ENCODE assay signal across 9 cellular contexts in genomic region chr20:46458891-46459750, GRCh38. TPM values are rescaled to one million over a fixed set of nuclear protein-coding genes. Genes with fewer than 3 reads are reported as not detected.
DNase-seq lines count a peak whose midpoint lies in the region; ATAC-seq and TF ChIP-seq lines count a peak whose summit lies in the region.
"Had no signal": no experiment of that assay in that cellular context is flagged by ENCODE, and none has a peak within 500 bp of the region (broad histone marks: within the 10 kb centered on the region; RNA-seq: fewer than 3 reads in every experiment).

No MANE protein-coding gene starts in this region.

- H3K27me3 ChIP-seq in NT2/D1 (ENCODE audit: insufficient read depth, insufficient read length) (no peaks in the 10 kb centered on the region), left ventricle myocardium inferior (ENCODE audit: low read depth) (peaks cover 52% of the 10 kb centered on the region)

- no peaks in the 10 kb centered on the region for H3K27me3 Mint-ChIP-seq in progenitor cell of endocrine pancreas

- peak overlapping the region; percentile 83 for H3K4me3 Mint-ChIP-seq in progenitor cell of endocrine pancreas (ENCODE audit: low read depth)

- peaks cover 4% of the 10 kb centered on the region for H3K4me1 Mint-ChIP-seq in progenitor cell of endocrine pancreas (ENCODE audit: low read depth)

- intact Hi-C loops in left ventricle myocardium inferior (cut with micrococcal nuclease) = no loop called here

- H3K4me3 ChIP-seq in NT2/D1 (ENCODE audit: insufficient read length, low read depth) = peak overlapping the region; percentile 38
- H3K4me3 ChIP-seq in left ventricle myocardium inferior = peak overlapping the region; percentile 48

- ATAC-seq in HG02642 (IDR thresholded peaks at IDR 0.05; ENCODE audit: poor library complexity, unreplicated experiment) (no peak), HG03108 (IDR thresholded peaks at IDR 0.05; ENCODE audit: unreplicated experiment) (no peak)

- no peak overlapping the region for H3K27ac ChIP-seq in left ventricle myocardium inferior (replicated peaks)

- H3K9me3 Mint-ChIP-seq in progenitor cell of endocrine pancreas (ENCODE audit: low read depth) = peaks cover 22% of the 10 kb centered on the region

- peaks cover 27% of the 10 kb centered on the region for H3K36me3 Mint-ChIP-seq in progenitor cell of endocrine pancreas (ENCODE audit: insufficient read depth)

- peaks cover 16% of the 10 kb centered on the region for H3K36me3 ChIP-seq in NT2/D1 (ENCODE audit: insufficient read depth, insufficient read length, low read length)
- H3K36me3 ChIP-seq in left ventricle myocardium inferior = no peaks in the 10 kb centered on the region

- H3K9me3 ChIP-seq in NT2/D1 (ENCODE audit: insufficient read depth, low read length) (peaks cover 45% of the 10 kb centered on the region), left ventricle myocardium inferior (replicated peaks) (peaks cover 22% of the 10 kb centered on the region)

- TF ChIP-seq CTCF in left ventricle myocardium inferior (IDR thresholded peaks at IDR 0.05; ENCODE audit: borderline replicate concordance) (no peak), progenitor cell of endocrine pancreas (IDR thresholded peaks at IDR 0.05; ENCODE audit: unreplicated experiment) (no peak)

- peak; percentile 65 for DNase-seq in DMS153 treated with DMSO at 0.1 percent for 48 hours (lab: John Stamatoyannopoulos, UW; ENCODE audit: unreplicated experiment)
- peak; percentile 76 for DNase-seq in NT2/D1 (ENCODE audit: low read depth, low spot score)
- DNase-seq in left ventricle myocardium inferior = peak; percentile 21
- peak; percentile 80 for DNase-seq in progenitor cell of endocrine pancreas (ENCODE audit: low spot score, unreplicated experiment)
- no peak for DNase-seq in SHP77 treated with DMSO at 0.1 percent for 48 hours (lab: John Stamatoyannopoulos, UW)
- no peak for DNase-seq in NAMALWA (ENCODE audit: low spot score)
- DNase-seq: NK-92 treated with Interleukin-12 subunit alpha and Interleukin-12 subunit beta, amount 100 ng/mL, for 24 hours had no signal

- no peaks in the 10 kb centered on the region for H3K4me1 ChIP-seq in NT2/D1 (ENCODE audit: insufficient read depth, insufficient read length)
- H3K4me1 ChIP-seq in left ventricle myocardium inferior = peaks cover 10% of the 10 kb centered on the region

- peak overlapping the region; percentile 37 for H3K9ac ChIP-seq in NT2/D1 (ENCODE audit: insufficient read length, low read depth)

- peak overlapping the region; percentile 62 for H3K27ac Mint-ChIP-seq in progenitor cell of endocrine pancreas

RNA-seq across cellular contexts. Expression of gene ELMO2, which starts 52.7 kb away (rescaled TPM):
- 28.5 TPM for total RNA-seq in left ventricle myocardium inferior
- total RNA-seq in progenitor cell of endocrine pancreas = 77.2 and 79.6 TPM in 2 replicates

RNA-seq across cellular contexts. Expression of gene ZNF334, which starts 54.2 kb away (rescaled TPM):
- total RNA-seq in left ventricle myocardium inferior (0.71 TPM), progenitor cell of endocrine pancreas (38.0 and 38.7 TPM in 2 replicates)

Comparison
In these comparisons a context has a peak if more than half of its experiments do, and no peak if none do; other contexts are left out.
1. DNase-seq: peak in DMS153 treated with DMSO at 0.1 percent for 48 hours (single experiment), NT2/D1 (single experiment), left ventricle myocardium inferior (single experiment) and progenitor cell of endocrine pancreas (single experiment); none in SHP77 treated with DMSO at 0.1 percent for 48 hours (single experiment) and NAMALWA (single experiment).
2. RNA of gene ZNF334, which starts 54.2 kb away (total RNA-seq): 38.0 to 38.7 TPM in progenitor cell of endocrine pancreas; 0.71 TPM in left ventricle myocardium inferior (single experiment); every median in the first group is over 10 times any median in the second.